10 cellular contexts compared by ENCODE assay signal in genomic region chr17:77864234-77865108, GRCh38.
DNase-seq lines count a peak whose midpoint lies in the region; ATAC-seq, FAIRE-seq and TF ChIP-seq lines count a peak whose summit lies in the region.
"Had no signal": no experiment of that assay in that cellular context is flagged by ENCODE, and none has a peak within 500 bp of the region (broad histone marks: within the 10 kb centered on the region; RNA-seq: fewer than 3 reads in every experiment).

No MANE protein-coding gene starts in this region.

- peak overlapping the region; percentile 45 for H3K4me2 ChIP-seq in HepG2 (ENCODE audit: low read depth, low read length)
- peak overlapping the region; percentile 26 for H3K4me2 ChIP-seq in smooth muscle cell

- H3K79me2 ChIP-seq in HepG2 (ENCODE audit: insufficient read depth, low read length) = no peaks in the 10 kb centered on the region
- H3K79me2 ChIP-seq in smooth muscle cell (ENCODE audit: low read depth) = no peaks in the 10 kb centered on the region

- no peak for TF ChIP-seq POLR2A in HepG2 (IDR thresholded peaks at IDR 0.05; ENCODE audit: insufficient read depth in 1 of 2, low read depth in 2 of 2, low read length in 2 of 2)

- FAIRE-seq in HepG2 (lab: Jason Lieb, UNC) = no peak

- H3K27ac Mint-ChIP-seq in brain = peak overlapping the region in 4 of 5 experiments; percentile 49 to 95 (median 69)
- no peak overlapping the region for H3K27ac Mint-ChIP-seq in activated T-cell treated with anti-CD3 and anti-CD28 coated beads, Interleukin-2, amount 50 U/mL, for 24 hours
- H3K27ac Mint-ChIP-seq: activated CD4-positive, alpha-beta T cell treated with anti-CD3 and anti-CD28 coated beads, Interleukin-2, amount 10 ng/mL, durations not matched to agents 24 days and 14 days had no signal

- H3K36me3 Mint-ChIP-seq in brain = no peaks in the 10 kb centered on the region
- no peaks in the 10 kb centered on the region for H3K36me3 Mint-ChIP-seq in activated T-cell treated with anti-CD3 and anti-CD28 coated beads, Interleukin-2, amount 50 U/mL, for 24 hours (ENCODE audit: low read depth)

- in situ Hi-C loops in HepG2 (cut with HindIII; ENCODE audit: extremely low pct_ligation_motif_present, low pct_unique_long_range_greater_than_20kb) = no loop called here

- POLR2A ChIA-PET in HepG2 (lab: Yijun Ruan, JAX) = no interaction called here

- H3K27ac ChIP-seq in HepG2 (ENCODE audit: extremely low read length, insufficient read depth, low read length) = no peak overlapping the region
- H3K27ac ChIP-seq in smooth muscle cell (ENCODE audit: low read depth) = peak overlapping the region; percentile 17
- H3K27ac ChIP-seq: brain microvascular endothelial cell had no signal

- TF ChIP-seq CTCF in brain (conservative IDR thresholded peaks at IDR 0.05) (no peak), HepG2 (CRISPR knock-in tag; IDR thresholded peaks at IDR 0.05) (no peak), smooth muscle cell (IDR thresholded peaks at IDR 0.05; ENCODE audit: borderline replicate concordance, insufficient read depth, poor library complexity, severe bottlenecking) (no peak)

- peak; percentile 16 for ATAC-seq in HepG2

- no peak for TF ChIP-seq RAD21 in HepG2 (CRISPR knock-in tag; IDR thresholded peaks at IDR 0.05)

- H4K20me1 ChIP-seq in HepG2 (ENCODE audit: insufficient read depth, low read length) (no peaks in the 10 kb centered on the region), smooth muscle cell (ENCODE audit: low read depth) (no peaks in the 10 kb centered on the region)

- H3K4me3 Mint-ChIP-seq in brain = peak overlapping the region in 1 of 5 experiments; percentile 49
- no peak overlapping the region for H3K4me3 Mint-ChIP-seq in activated T-cell treated with anti-CD3 and anti-CD28 coated beads, Interleukin-2, amount 50 U/mL, for 24 hours
- H3K4me3 Mint-ChIP-seq: activated CD4-positive, alpha-beta T cell treated with anti-CD3 and anti-CD28 coated beads, Interleukin-2, amount 10 ng/mL, durations not matched to agents 24 days and 14 days had no signal

- peak; percentile 58 for DNase-seq in NCI-H2171 (lab: John Stamatoyannopoulos, UW)
- no peak for DNase-seq in HepG2 (ENCODE audit: low spot score)
- no peak for DNase-seq in smooth muscle cell (lab: John Stamatoyannopoulos, UW; ENCODE audit: unreplicated experiment)
- DNase-seq in activated T-cell treated with anti-CD3 and anti-CD28 coated beads, Interleukin-2, amount 50 U/mL, for 24 hours = no peak
- DNase-seq in COR-L47 (lab: John Stamatoyannopoulos, UW) = no peak
- no peak for DNase-seq in kidney tubule cell (ENCODE audit: low spot score)
- DNase-seq: activated CD4-positive, alpha-beta T cell treated with anti-CD3 and anti-CD28 coated beads, Interleukin-2, amount 10 ng/mL, durations not matched to agents 24 days and 14 days; IMR-90 had no signal

- no TSS peak for BruUV-seq in HepG2 (replicated peaks; lab: Mats Ljungman, UMichigan)

- TF ChIP-seq EP300 in HepG2 (IDR thresholded peaks at IDR 0.05; ENCODE audit: low read depth in 2 of 2, low read length in 2 of 2) (no peak), HepG2 (CRISPR knock-in tag; IDR thresholded peaks at IDR 0.05; ENCODE audit: borderline replicate concordance) (no peak)

- H3K27me3 Mint-ChIP-seq in brain = peaks cover 2% of the 10 kb centered on the region
- H3K27me3 Mint-ChIP-seq in activated T-cell treated with anti-CD3 and anti-CD28 coated beads, Interleukin-2, amount 50 U/mL, for 24 hours = no peaks in the 10 kb centered on the region

- peaks cover 3% of the 10 kb centered on the region for H3F3A ChIP-seq in smooth muscle cell (ENCODE audit: low read depth)

- 44% methylated on average over 18 of the region's 21 CpGs for WGBS in HepG2 (ENCODE audit: low lambda C conversion rate)
- 79% methylated on average over 21 of the region's 21 CpGs for WGBS in smooth muscle cell (ENCODE audit: low lambda C conversion rate)

- peaks cover 62% of the 10 kb centered on the region for H3K4me1 Mint-ChIP-seq in brain
- peaks cover 21% of the 10 kb centered on the region for H3K4me1 Mint-ChIP-seq in activated T-cell treated with anti-CD3 and anti-CD28 coated beads, Interleukin-2, amount 50 U/mL, for 24 hours (ENCODE audit: low read depth)

- 0 out of 2 replicates have a peak, but pooled peaks cover 11% of the 10 kb centered on the region for H3K4me1 ChIP-seq in HepG2 (ENCODE audit: insufficient read depth, low read length)
- no peaks in the 10 kb centered on the region for H3K4me1 ChIP-seq in smooth muscle cell (ENCODE audit: low read depth)

- H3K36me3 ChIP-seq in HepG2 (replicated peaks in 1 of 2; ENCODE audit: control insufficient read depth in 1 of 2, insufficient read depth in 2 of 2, low read length in 2 of 2) (no peaks in the 10 kb centered on the region), smooth muscle cell (ENCODE audit: low read depth) (no peaks in the 10 kb centered on the region)
- H3K36me3 ChIP-seq: brain microvascular endothelial cell had no signal

- intact Hi-C loops in HepG2 (cut with micrococcal nuclease; ENCODE audit: unreplicated experiment) = no loop called here

- H3K4me3 ChIP-seq in HepG2 (replicated peaks in 1 of 3; ENCODE audit: insufficient read depth in 1 of 3, low read depth in 2 of 3, low read length in 3 of 3) = peak overlapping the region in 1 of 3 experiments; percentile 47; a peak in 1 of 6 replicates
- no peak overlapping the region for H3K4me3 ChIP-seq in smooth muscle cell

- H2AFZ ChIP-seq in HepG2 (ENCODE audit: low read length) = no peak overlapping the region
- peak overlapping the region; percentile 21 for H2AFZ ChIP-seq in smooth muscle cell (ENCODE audit: low read depth)

- CTCF ChIA-PET in HepG2 (lab: Yijun Ruan, JAX; ENCODE audit: low intra/inter-chr PET ratio, low total read pairs) = no interaction called here

- H3K27me3 ChIP-seq in HepG2 (ENCODE audit: control insufficient read depth in 1 of 2, insufficient read depth in 2 of 2, low read length in 2 of 2) (peaks cover 13 to 80% of the 10 kb centered on the region in 2 experiments), smooth muscle cell (ENCODE audit: low read depth) (peaks cover 9% of the 10 kb centered on the region)

- H3K9me3 Mint-ChIP-seq in brain = peaks cover 0 to 10% (median 0%) of the 10 kb centered on the region in 5 experiments
- H3K9me3 Mint-ChIP-seq in activated T-cell treated with anti-CD3 and anti-CD28 coated beads, Interleukin-2, amount 50 U/mL, for 24 hours = no peaks in the 10 kb centered on the region

- H3K9ac ChIP-seq in HepG2 (ENCODE audit: insufficient read depth, low read depth, low read length) (no peak overlapping the region), smooth muscle cell (ENCODE audit: low read depth) (no peak overlapping the region)

- no peaks in the 10 kb centered on the region for H3K9me3 ChIP-seq in HepG2 (ENCODE audit: low read length)
- H3K9me3 ChIP-seq in smooth muscle cell (replicated peaks; ENCODE audit: low read depth) = no peaks in the 10 kb centered on the region

TF ChIP-seq in HepG2, 621 proteins besides CTCF, POLR2A, EP300 and RAD21:
- TF ChIP-seq XBP1 (CRISPR knock-in tag; IDR thresholded peaks at IDR 0.05) (no peak), NRL (CRISPR knock-in tag; IDR thresholded peaks at IDR 0.05; ENCODE audit: borderline replicate concordance) (0 out of 2 replicates have a peak, but pooled peaks have one; percentile 28), ZFP62 (CRISPR knock-in tag; IDR thresholded peaks at IDR 0.05) (no peak), ZNF687 (CRISPR knock-in tag; IDR thresholded peaks at IDR 0.05) (0 out of 2 replicates have a peak, but pooled peaks have one; percentile 11), ZNF605 (CRISPR knock-in tag; IDR thresholded peaks at IDR 0.05) (no peak)
TF ChIP-seq in HepG2: peak in this region for 2.
